Comparison of ENCODE assay signal across 9 cellular contexts in the genomic region with DNA sequence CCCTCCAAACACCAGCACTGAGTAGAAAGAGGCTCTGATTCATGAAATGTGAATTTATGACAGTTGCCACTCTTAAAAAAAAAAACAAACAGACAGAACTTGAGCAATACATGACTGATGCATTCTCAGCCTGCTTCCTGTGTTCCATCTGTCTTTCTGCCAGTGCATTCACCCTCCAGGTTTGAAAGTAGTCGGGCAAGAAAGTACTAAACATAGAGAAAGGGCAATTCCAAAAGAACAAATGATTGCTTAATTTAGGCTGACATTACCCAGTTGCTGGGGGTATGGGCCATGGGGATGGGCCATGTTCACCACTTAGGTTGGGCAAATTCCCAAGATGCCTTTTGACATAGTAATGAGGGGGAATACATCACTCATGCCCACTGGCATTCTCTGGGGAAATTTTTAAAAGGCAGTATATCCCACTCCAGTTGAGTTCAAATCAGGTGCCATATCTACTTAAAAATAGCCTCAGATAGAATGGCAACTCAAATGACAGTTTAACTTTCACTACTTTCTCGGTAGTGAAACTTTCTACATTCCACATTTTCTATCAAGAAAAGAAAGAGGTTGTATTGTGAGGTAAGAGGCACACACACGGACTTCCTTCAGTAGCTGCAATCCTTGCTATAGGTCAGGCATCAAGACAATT. TPM values are rescaled to one million over a fixed set of nuclear protein-coding genes. Genes with fewer than 3 reads are reported as not detected.
DNase-seq lines count a peak whose midpoint lies in the region; ATAC-seq and TF ChIP-seq lines count a peak whose summit lies in the region.
"Had no signal": no experiment of that assay in that cellular context is flagged by ENCODE, and none has a peak within 500 bp of the region (broad histone marks: within the 10 kb centered on the region; RNA-seq: fewer than 3 reads in every experiment).

No MANE protein-coding gene starts in this region.

- CTCF ChIA-PET in RWPE1 (lab: Yijun Ruan, JAX): no interaction called here

- H2BK12ac ChIP-seq in trophoblast cell (ENCODE audit: low read length): no peak overlapping the region

- TF ChIP-seq CTCF in RWPE1 (conservative IDR thresholded peaks at IDR 0.05; ENCODE audit: low read depth) (no peak), fibroblast of lung (conservative IDR thresholded peaks at IDR 0.05 in 1 of 2, IDR thresholded peaks at IDR 0.05 in 1 of 2; ENCODE audit: low read depth in 1 of 2, low read length in 2 of 2) (no peak)

- no peaks in the 10 kb centered on the region for H3K9me3 ChIP-seq in fibroblast of lung (ENCODE audit: control insufficient read depth, insufficient read depth, low read depth, low read length)
- no peaks in the 10 kb centered on the region for H3K9me3 ChIP-seq in trophoblast cell (ENCODE audit: insufficient read depth, low read depth, low read length)

- DNase-seq in EH (ENCODE audit: low read depth) (peak; percentile 93), RWPE1 (ENCODE audit: low spot score) (peak; percentile 73), fibroblast of lung (ENCODE audit: low read depth in 2 of 2) (peak; percentile 64 to 86), trophoblast cell (peak; percentile 69 to 94), GM19240 (ENCODE audit: insufficient read length, low spot score) (no peak), NCI-H2227 treated with DMSO at 0.1 percent for 48 hours (lab: John Stamatoyannopoulos, UW) (no peak), hepatic stellate cell (ENCODE audit: low spot score) (no peak)
- DNase-seq: SHP77 had no signal

- H3K14ac ChIP-seq in trophoblast cell (ENCODE audit: low read length): no peak overlapping the region

- no peak overlapping the region for H3K4ac ChIP-seq in trophoblast cell (ENCODE audit: low read depth, low read length)

- H3K27ac ChIP-seq in RWPE1 (no peak overlapping the region), fibroblast of lung (ENCODE audit: insufficient read depth, low read length) (peak overlapping the region; percentile 70), trophoblast cell (ENCODE audit: low read depth, low read length) (peak overlapping the region; percentile 89)

- peaks cover 23% of the 10 kb centered on the region for H3K4me1 ChIP-seq in fibroblast of lung (ENCODE audit: control insufficient read depth, extremely low read depth, insufficient read depth, low read length)
- peaks cover 2 to 8% of the 10 kb centered on the region in 2 experiments for H3K4me1 ChIP-seq in trophoblast cell (ENCODE audit: control insufficient read depth in 1 of 2, insufficient read depth in 2 of 2, low read length in 2 of 2)

- peaks cover 2% of the 10 kb centered on the region for H3K36me3 ChIP-seq in fibroblast of lung (ENCODE audit: control insufficient read depth, insufficient read depth, low read length)
- H3K36me3 ChIP-seq in trophoblast cell (ENCODE audit: control insufficient read depth in 1 of 2, insufficient read depth in 2 of 2, low read length in 2 of 2): peaks cover 0 to 2% of the 10 kb centered on the region in 2 experiments

- H4K8ac ChIP-seq in trophoblast cell (ENCODE audit: low read depth, low read length): no peak overlapping the region

- H4K12ac ChIP-seq in trophoblast cell (ENCODE audit: low read depth, low read length): no peak overlapping the region

- H3K4me3 ChIP-seq in fibroblast of lung (replicated peaks in 1 of 4; ENCODE audit: control extremely low read depth in 1 of 4, insufficient read depth in 1 of 4, low read depth in 3 of 4, low read length in 4 of 4) (no peak overlapping the region), trophoblast cell (ENCODE audit: low read depth, low read length) (no peak overlapping the region)

- H3K27me3 ChIP-seq in fibroblast of lung (ENCODE audit: control insufficient read depth, insufficient read depth, low read length) (no peaks in the 10 kb centered on the region), trophoblast cell (ENCODE audit: insufficient read depth, low read length) (no peaks in the 10 kb centered on the region)

- no peaks in the 10 kb centered on the region for H4K20me1 ChIP-seq in fibroblast of lung (ENCODE audit: control insufficient read depth, extremely low read depth, insufficient read depth, low read length)

- H3K79me1 ChIP-seq in trophoblast cell (ENCODE audit: low read length): peaks cover 6% of the 10 kb centered on the region

- no peak overlapping the region for H3K18ac ChIP-seq in trophoblast cell (ENCODE audit: low read length)

- H3K9ac ChIP-seq in fibroblast of lung (ENCODE audit: insufficient read depth, low read length) (no peak overlapping the region), trophoblast cell (ENCODE audit: low read length) (no peak overlapping the region)

- H3K4me2 ChIP-seq in fibroblast of lung (ENCODE audit: extremely low read depth, insufficient read depth, low read length) (peak overlapping the region; percentile 73), trophoblast cell (ENCODE audit: low read length) (peak overlapping the region; percentile 12)

- no peak overlapping the region for H4K91ac ChIP-seq in trophoblast cell (ENCODE audit: low read depth, low read length)

- no peak overlapping the region for H3K23ac ChIP-seq in trophoblast cell (ENCODE audit: low read length)

- no peak for ATAC-seq in GM19395 (IDR thresholded peaks at IDR 0.05; ENCODE audit: unreplicated experiment)

- H2BK120ac ChIP-seq in trophoblast cell (ENCODE audit: insufficient read depth, low read length, poor library complexity): no peak overlapping the region

- peaks cover 98% of the 10 kb centered on the region for H3K79me2 ChIP-seq in fibroblast of lung (ENCODE audit: control insufficient read depth, insufficient read depth, low read length)
- peaks cover 1% of the 10 kb centered on the region for H3K79me2 ChIP-seq in trophoblast cell (ENCODE audit: control insufficient read depth, insufficient read depth, low read length, poor library complexity)

- H2BK5ac ChIP-seq in trophoblast cell (ENCODE audit: low read depth, low read length, poor library complexity): no peak overlapping the region

- H2AFZ ChIP-seq in fibroblast of lung (ENCODE audit: low read length) (no peak overlapping the region), trophoblast cell (ENCODE audit: insufficient read depth, low read length, poor library complexity) (no peak overlapping the region)

- POLR2A ChIA-PET in RWPE1 (lab: Yijun Ruan, JAX; ENCODE audit: low non-redundant PET): no interaction called here

- H2AK5ac ChIP-seq in trophoblast cell (ENCODE audit: low read length): no peak overlapping the region

- no CpG with 5 or more reads among the region's 3 CpGs for WGBS in trophoblast cell (ENCODE audit: extremely low coverage, insufficient coverage, insufficient read length)

RNA-seq across cellular contexts. Expression of gene STARD13, which starts 5.5 kb away (rescaled TPM):
- total RNA-seq in fibroblast of lung: 16.2 and 44.6 TPM in 2 replicates
- 22.0 and 25.2 TPM in 2 replicates for polyA plus RNA-seq in fibroblast of lung
- 19.6 and 23.0 TPM in 2 replicates for polyA plus RNA-seq in fibroblast of lung (2012)
- 38.8 and 44.0 TPM in 2 replicates for polyA minus RNA-seq in fibroblast of lung (ENCODE audit: low replicate concordance)
- 3.3 and 3.6 TPM in 2 replicates for polyA plus RNA-seq in trophoblast cell (2013)

Comparison
In these comparisons a context has a peak if more than half of its experiments do, and no peak if none do; other contexts are left out.
1. DNase-seq: peak in EH (single experiment), RWPE1 (single experiment), fibroblast of lung (2 of 2) and trophoblast cell (2 of 2); none in GM19240 (single experiment), NCI-H2227 treated with DMSO at 0.1 percent for 48 hours (single experiment) and hepatic stellate cell (single experiment).